In the genomic region with DNA sequence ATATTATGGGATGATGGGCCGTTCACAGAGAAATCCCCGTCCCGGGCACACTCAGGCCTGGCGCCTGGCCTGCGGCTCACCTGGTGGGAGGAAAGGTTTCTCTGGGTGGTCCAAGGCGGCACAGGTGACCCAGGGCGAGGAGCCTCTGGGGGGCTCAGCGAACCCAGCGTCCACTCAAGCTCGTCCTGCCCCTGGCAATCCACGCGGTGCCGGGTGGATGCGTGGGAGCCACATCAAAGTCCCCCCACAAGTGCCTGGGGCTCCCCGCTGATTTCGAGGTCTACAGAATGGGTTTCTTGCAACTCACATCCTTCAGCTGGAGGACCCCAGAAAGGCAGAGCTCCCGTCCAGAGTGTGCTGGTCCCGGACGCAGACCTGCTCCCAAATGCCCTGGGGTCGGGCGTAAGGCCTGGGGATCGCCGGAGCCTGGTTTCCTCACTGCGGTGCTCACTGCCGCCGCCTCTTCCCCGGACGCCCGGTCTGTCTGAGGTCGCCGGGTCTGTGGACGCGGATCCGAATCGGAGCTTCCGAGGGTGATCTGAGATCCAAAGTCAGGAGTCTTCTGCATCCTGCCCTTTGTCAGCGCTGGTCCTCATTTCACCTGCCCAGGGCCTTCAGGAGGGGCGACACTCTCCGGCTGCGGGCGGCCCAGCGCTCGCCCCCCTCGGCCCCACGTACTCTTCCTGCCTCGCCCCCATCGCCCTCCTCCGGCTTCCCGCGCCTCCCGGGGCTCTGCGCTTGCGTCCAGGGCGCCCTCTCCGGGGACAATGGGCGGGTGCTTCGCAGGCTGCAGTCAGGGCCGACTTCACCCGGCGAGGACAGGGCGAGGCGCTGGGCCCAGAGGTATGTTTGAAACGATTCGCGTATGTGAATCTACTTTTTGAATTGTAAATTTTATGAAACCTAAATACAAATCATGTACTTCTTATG, we compare ENCODE assay signal across 8 cellular contexts. TPM values are rescaled to one million over a fixed set of nuclear protein-coding genes. Genes with fewer than 3 reads are reported as not detected.
DNase-seq lines count a peak whose midpoint lies in the region; ATAC-seq, FAIRE-seq and TF ChIP-seq lines count a peak whose summit lies in the region.

No MANE protein-coding gene starts in this region.

- TF ChIP-seq RAD21 in liver (IDR thresholded peaks at IDR 0.05) = peak; percentile 12 to 56

- POLR2A ChIA-PET in activated B cell treated with CpG ODN at 0.5 μM for 24 hours (lab: Charles Lee) = interaction anchor here (0.6 to 6.2 kb wide), 4 partner anchors 14 to 488 kb away, joined by 4 to 63 read pairs (median 18); partner anchors contain the start of genes HNRNPH1 and RUFY1
- POLR2A ChIA-PET in PC-3 (lab: Charles Lee; ENCODE audit: unreplicated experiment) = no interaction called here

- H3K4me1 ChIP-seq in liver (ENCODE audit: control insufficient read depth in 4 of 4, insufficient read depth in 4 of 4, low read length in 3 of 4) (no peaks in the 10 kb centered on the region), PC-3 (ENCODE audit: insufficient read depth, low read length) (no peaks in the 10 kb centered on the region)

- H3K9me3 ChIP-seq in liver (ENCODE audit: control insufficient read depth in 4 of 4, low read length in 3 of 4) (no peaks in the 10 kb centered on the region), PC-3 (ENCODE audit: low read length) (no peaks in the 10 kb centered on the region)

- H3K9me3 Mint-ChIP-seq in activated B cell treated with CpG ODN at 0.5 μM for 24 hours (no peaks in the 10 kb centered on the region), chondrocyte (ENCODE audit: low read depth) (no peaks in the 10 kb centered on the region)

- H3K4me1 Mint-ChIP-seq in activated B cell treated with CpG ODN at 0.5 μM for 24 hours (peaks cover 33% of the 10 kb centered on the region), chondrocyte (ENCODE audit: low read depth) (no peaks in the 10 kb centered on the region)

- ATAC-seq in HG02884 (IDR thresholded peaks at IDR 0.05; ENCODE audit: unreplicated experiment) = peak; percentile 72
- ATAC-seq in activated B cell treated with CpG ODN at 0.5 μM for 24 hours (ENCODE audit: low read depth) = peak; percentile 80
- ATAC-seq in PC-3 = no peak

- H3K4me3 Mint-ChIP-seq in activated B cell treated with CpG ODN at 0.5 μM for 24 hours (peak overlapping the region; percentile 78), chondrocyte (ENCODE audit: unreplicated experiment) (peak overlapping the region; percentile 16)

- H3K36me3 ChIP-seq in liver (ENCODE audit: control insufficient read depth in 4 of 4, insufficient read depth in 3 of 4, low read depth in 1 of 4, low read length in 3 of 4) = no peaks in the 10 kb centered on the region
- no peaks in the 10 kb centered on the region for H3K36me3 ChIP-seq in PC-3 (ENCODE audit: low read depth, low read length)

- H3K27ac ChIP-seq in liver (ENCODE audit: low read depth in 1 of 2, low read length in 2 of 2) (peak overlapping the region in 1 of 2 donors; percentile 5), PC-3 (ENCODE audit: low read length) (no peak overlapping the region)

- H3K27me3 ChIP-seq in liver (ENCODE audit: control insufficient read depth in 4 of 4, insufficient read depth in 4 of 4, low read length in 3 of 4) (no peaks in the 10 kb centered on the region), PC-3 (ENCODE audit: low read length) (no peaks in the 10 kb centered on the region)

- no peaks in the 10 kb centered on the region for H3K79me2 ChIP-seq in PC-3 (ENCODE audit: low read length)

- FAIRE-seq in GM12892 (lab: Jason Lieb, UNC) = peak; percentile 88

- intact Hi-C loops in activated B cell treated with CpG ODN at 0.5 μM for 24 hours (cut with micrococcal nuclease) (loop anchor here (2.0 kb wide), 1 partner anchor 28 kb away; no protein-coding TSS in a partner anchor), PC-3 (cut with micrococcal nuclease) (no loop called here)

- H2AFZ ChIP-seq in PC-3 (ENCODE audit: low read length) = no peak overlapping the region

- 30% methylated on average over 65 of the region's 65 CpGs for WGBS in liver

- CTCF ChIA-PET in activated B cell treated with CpG ODN at 0.5 μM for 24 hours (lab: Charles Lee) = interaction anchor here (1.6 kb wide), 1 partner anchor 37 kb away, joined by 3 read pairs; no protein-coding TSS in a partner anchor
- CTCF ChIA-PET in PC-3 (lab: Charles Lee) = no interaction called here

- H3K9me2 ChIP-seq in PC-3 (replicated peaks; ENCODE audit: low read length) = no peaks in the 10 kb centered on the region

- no peak overlapping the region for H3K4me2 ChIP-seq in PC-3 (ENCODE audit: low read length)

- TF ChIP-seq CTCF in activated B cell treated with CpG ODN at 0.5 μM for 24 hours (IDR thresholded peaks at IDR 0.05) (no peak), chondrocyte (IDR thresholded peaks at IDR 0.05) (peak; percentile 43), liver (IDR thresholded peaks at IDR 0.05; ENCODE audit: low read depth, low read length, missing input control) (no peak), PC-3 (conservative IDR thresholded peaks at IDR 0.05; ENCODE audit: low read depth, low read length) (no peak)

- TF ChIP-seq POLR2A in GM12892 (IDR thresholded peaks at IDR 0.05; ENCODE audit: low read depth, low read length) = no peak

- no TSS peak for BruUV-seq in PC-3 (replicated peaks; lab: Mats Ljungman, UMichigan)

- H3F3A ChIP-seq in PC-3 (ENCODE audit: low read length, unreplicated experiment) = no peaks in the 10 kb centered on the region

- H4K20me1 ChIP-seq in PC-3 (ENCODE audit: low read length) = no peaks in the 10 kb centered on the region

- H3K9ac ChIP-seq in liver (ENCODE audit: low read depth in 1 of 2, low read length in 2 of 2) = peak overlapping the region; percentile 39 to 47
- no peak overlapping the region for H3K9ac ChIP-seq in PC-3 (ENCODE audit: low read length)

- H3K36me3 Mint-ChIP-seq in activated B cell treated with CpG ODN at 0.5 μM for 24 hours (ENCODE audit: low read depth) (no peaks in the 10 kb centered on the region), chondrocyte (ENCODE audit: low read depth) (no peaks in the 10 kb centered on the region)

- H3K4me3 ChIP-seq in liver (ENCODE audit: low read depth in 1 of 3, low read length in 3 of 3) = peak overlapping the region; percentile 18 to 50 (median 49)
- H3K4me3 ChIP-seq in PC-3 (ENCODE audit: low read length) = no peak overlapping the region

- H3K27me3 Mint-ChIP-seq in activated B cell treated with CpG ODN at 0.5 μM for 24 hours = no peaks in the 10 kb centered on the region
- peaks cover 1% of the 10 kb centered on the region for H3K27me3 Mint-ChIP-seq in chondrocyte (ENCODE audit: low read depth)

- peak; percentile 80 for DNase-seq in GM12892 (ENCODE audit: insufficient read length)
- peak; percentile 68 for DNase-seq in activated B cell treated with CpG ODN at 0.5 μM for 24 hours
- DNase-seq in chondrocyte (ENCODE audit: low spot score) = no peak
- peak; percentile 12 to 52 (median 27) for DNase-seq in stimulated activated CD4-positive, alpha-beta T cell treated with anti-CD3 and anti-CD28 coated beads, TNF-alpha, amount 100 ng/mL, for 1 hour (ENCODE audit: low read depth in 3 of 3, low spot score in 1 of 3)
- DNase-seq in NCI-H2029 (lab: John Stamatoyannopoulos, UW) = no peak
- DNase-seq in PC-3 = no peak

- H3K27ac Mint-ChIP-seq in activated B cell treated with CpG ODN at 0.5 μM for 24 hours (no peak overlapping the region), chondrocyte (ENCODE audit: unreplicated experiment) (no peak overlapping the region)

TF ChIP-seq in liver, 16 proteins besides CTCF, POLR2A, EP300 and RAD21:
- TF ChIP-seq EGR1 (IDR thresholded peaks at IDR 0.05; ENCODE audit: low read depth in 2 of 2) (no peak), HNF4G (IDR thresholded peaks at IDR 0.05) (no peak), NR2F2 (IDR thresholded peaks at IDR 0.05) (no peak), JUND (IDR thresholded peaks at IDR 0.05) (no peak), REST (IDR thresholded peaks at IDR 0.05) (no peak), YY1 (IDR thresholded peaks at IDR 0.05) (peak; percentile 52)

RNA-seq across cellular contexts. Expression of gene RUFY1, which starts 20.0 kb away (rescaled TPM):
- 20.5 TPM for polyA plus RNA-seq in GM12892 (2012; ENCODE audit: missing spikeins)
- total RNA-seq in activated B cell treated with CpG ODN at 0.5 μM for 24 hours (83.0 and 95.8 TPM in 2 replicates), chondrocyte (34.4 to 43.1 TPM (median 36.9 TPM) in 3 replicates), liver (10 to 100 TPM; 21.6 to 25.2 TPM), PC-3 (2014; rRNA removed) (27.1 and 31.5 TPM in 2 replicates)
- polyA plus RNA-seq in liver = 10 to 100 TPM; 11.6 to 14.9 TPM

Comparison
In these comparisons a context has a peak if more than half of its experiments do, and no peak if none do; other contexts are left out.
1. DNase-seq: peak in GM12892 (single experiment), activated B cell treated with CpG ODN at 0.5 μM for 24 hours (single experiment) and stimulated activated CD4-positive, alpha-beta T cell treated with anti-CD3 and anti-CD28 coated beads, TNF-alpha, amount 100 ng/mL, for 1 hour (3 of 3); none in chondrocyte (single experiment), NCI-H2029 (single experiment) and PC-3 (single experiment).